ENCODE assay signal across 11 cellular contexts in the genomic region with DNA sequence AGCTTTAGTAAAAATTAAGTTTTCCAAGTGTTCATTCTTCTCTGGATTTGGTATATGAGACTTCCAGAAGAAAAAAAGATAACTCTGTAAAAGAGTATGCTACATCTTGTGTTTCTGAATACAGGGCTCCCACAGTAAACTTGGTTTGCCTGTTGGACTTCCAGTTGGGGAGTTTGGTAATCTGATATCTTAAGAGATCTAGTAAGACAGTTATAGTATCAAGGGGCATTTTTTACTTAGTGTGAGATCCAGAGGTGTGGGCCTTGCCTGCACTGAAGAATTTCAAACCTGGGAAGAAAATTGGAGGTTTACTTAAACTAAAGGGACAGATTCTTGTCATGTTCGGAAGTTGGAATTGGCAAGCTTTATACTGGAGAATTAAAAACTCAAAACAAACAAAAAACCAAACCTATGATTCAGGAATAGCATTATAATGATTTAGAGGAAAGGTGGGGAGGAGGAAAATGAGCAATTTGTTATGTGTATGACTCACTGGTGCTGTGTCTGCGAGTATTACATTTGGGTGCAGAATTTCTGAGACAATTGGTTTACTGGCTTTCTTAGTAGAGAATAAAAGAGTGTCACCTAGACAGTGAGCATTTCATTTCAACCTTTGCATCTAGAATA. TPM values are rescaled to one million over a fixed set of nuclear protein-coding genes. Genes with fewer than 3 reads are reported as not detected.
DNase-seq lines count a peak whose midpoint lies in the region; ATAC-seq and TF ChIP-seq lines count a peak whose summit lies in the region.
"Had no signal": no experiment of that assay in that cellular context is flagged by ENCODE, and none has a peak within 500 bp of the region (broad histone marks: within the 10 kb centered on the region; RNA-seq: fewer than 3 reads in every experiment).

No MANE protein-coding gene starts in this region.

- H3K36me3 ChIP-seq in stomach smooth muscle (ENCODE audit: control insufficient read depth in 2 of 2, insufficient read depth in 2 of 2, low read length in 2 of 2), result no peaks in the 10 kb centered on the region

- DNase-seq in activated CD8-positive, alpha-beta T cell treated with anti-CD3 and anti-CD28 coated beads for 36 hours, result no peak
- no peak for DNase-seq in activated CD8-positive, alpha-beta T cell treated with anti-CD3 and anti-CD28 coated beads, Interleukin-2, amount 10 ng/mL, durations not matched to agents 7 days and 5 days
- no peak for DNase-seq in activated T-helper 1 cell treated with anti-CD3 and anti-CD28 coated beads, Interleukin-12 subunit alpha, Interleukin-12 subunit beta, Interleukin-2, Interleukin-4 antibody, amounts not matched to agents 30 ng/mL and 10 ng/mL and 1 ng/mL, durations not matched to agents 14 hours and 24 hours and 36 hours (ENCODE audit: low spot score)
- DNase-seq in foreskin keratinocyte (peak; percentile 58 to 79), NCI-H146 treated with DMSO at 0.1 percent for 48 hours (lab: John Stamatoyannopoulos, UW; ENCODE audit: unreplicated experiment) (no peak), caudate nucleus (lab: John Stamatoyannopoulos, UW) (no peak)
- DNase-seq in activated CD8-positive, alpha-beta memory T cell treated with anti-CD3 and anti-CD28 coated beads for 24 hours, result no peak
- DNase-seq: activated CD4-positive, CD25-positive, alpha-beta regulatory T cell; NCI-H446 had no signal

- H3K9me3 ChIP-seq in stomach smooth muscle (ENCODE audit: control insufficient read depth in 2 of 2, low read length in 2 of 2), result no peaks in the 10 kb centered on the region

- H3K9ac ChIP-seq in stomach smooth muscle (ENCODE audit: low read length in 2 of 2), result no peak overlapping the region

- H3K36me3 Mint-ChIP-seq in activated CD8-positive, alpha-beta T cell treated with anti-CD3 and anti-CD28 coated beads for 36 hours (ENCODE audit: low read depth), result peaks cover 5% of the 10 kb centered on the region
- peaks cover 7% of the 10 kb centered on the region for H3K36me3 Mint-ChIP-seq in activated CD8-positive, alpha-beta T cell treated with anti-CD3 and anti-CD28 coated beads, Interleukin-2, amount 10 ng/mL, durations not matched to agents 7 days and 5 days (ENCODE audit: low read depth)
- peaks cover 9% of the 10 kb centered on the region for H3K36me3 Mint-ChIP-seq in activated T-helper 1 cell treated with anti-CD3 and anti-CD28 coated beads, Interleukin-12 subunit alpha, Interleukin-12 subunit beta, Interleukin-2, Interleukin-4 antibody, amounts not matched to agents 30 ng/mL and 10 ng/mL and 1 ng/mL, durations not matched to agents 14 hours and 24 hours and 36 hours (ENCODE audit: low read depth)

- peaks cover 46% of the 10 kb centered on the region for H3K4me1 ChIP-seq in foreskin keratinocyte
- H3K4me1 ChIP-seq in stomach smooth muscle (ENCODE audit: control insufficient read depth, insufficient read depth, low read length), result peaks cover 16% of the 10 kb centered on the region

- no peak for TF ChIP-seq CTCF in activated CD8-positive, alpha-beta T cell treated with anti-CD3 and anti-CD28 coated beads for 36 hours (IDR thresholded peaks at IDR 0.05)
- TF ChIP-seq CTCF in foreskin keratinocyte (conservative IDR thresholded peaks at IDR 0.05), result no peak

- CTCF ChIA-PET in activated CD8-positive, alpha-beta T cell treated with anti-CD3 and anti-CD28 coated beads for 36 hours (lab: Charles Lee), result interaction anchor here (2.0 kb wide), 1 partner anchor 79 kb away, joined by 13 read pairs; no protein-coding TSS in a partner anchor
- CTCF ChIA-PET in activated CD8-positive, alpha-beta T cell treated with anti-CD3 and anti-CD28 coated beads, Interleukin-2, amount 10 ng/mL, durations not matched to agents 7 days and 5 days (lab: Charles Lee), result interaction anchor here (0.7 kb wide), 1 partner anchor 79 kb away, joined by 3 read pairs; no protein-coding TSS in a partner anchor

- H3K27me3 Mint-ChIP-seq in activated CD8-positive, alpha-beta T cell treated with anti-CD3 and anti-CD28 coated beads for 36 hours, result no peaks in the 10 kb centered on the region
- no peaks in the 10 kb centered on the region for H3K27me3 Mint-ChIP-seq in activated CD8-positive, alpha-beta T cell treated with anti-CD3 and anti-CD28 coated beads, Interleukin-2, amount 10 ng/mL, durations not matched to agents 7 days and 5 days (ENCODE audit: low read depth)
- H3K27me3 Mint-ChIP-seq in activated T-helper 1 cell treated with anti-CD3 and anti-CD28 coated beads, Interleukin-12 subunit alpha, Interleukin-12 subunit beta, Interleukin-2, Interleukin-4 antibody, amounts not matched to agents 30 ng/mL and 10 ng/mL and 1 ng/mL, durations not matched to agents 14 hours and 24 hours and 36 hours (ENCODE audit: insufficient read depth), result no peaks in the 10 kb centered on the region
- H3K27me3 Mint-ChIP-seq: dendritic cell treated with granulocyte-macrophage colony-stimulating factor and Interleukin-4, amounts not matched to agents 40 ng/mL and 50 ng/mL, for 4 days had no signal

- H3K4me3 Mint-ChIP-seq in activated CD8-positive, alpha-beta T cell treated with anti-CD3 and anti-CD28 coated beads for 36 hours, result no peak overlapping the region
- H3K4me3 Mint-ChIP-seq in activated CD8-positive, alpha-beta T cell treated with anti-CD3 and anti-CD28 coated beads, Interleukin-2, amount 10 ng/mL, durations not matched to agents 7 days and 5 days, result no peak overlapping the region
- no peak overlapping the region for H3K4me3 Mint-ChIP-seq in activated T-helper 1 cell treated with anti-CD3 and anti-CD28 coated beads, Interleukin-12 subunit alpha, Interleukin-12 subunit beta, Interleukin-2, Interleukin-4 antibody, amounts not matched to agents 30 ng/mL and 10 ng/mL and 1 ng/mL, durations not matched to agents 14 hours and 24 hours and 36 hours
- H3K4me3 Mint-ChIP-seq: dendritic cell treated with granulocyte-macrophage colony-stimulating factor and Interleukin-4, amounts not matched to agents 40 ng/mL and 50 ng/mL, for 4 days had no signal

- peak; percentile 38 for ATAC-seq in activated CD8-positive, alpha-beta T cell treated with anti-CD3 and anti-CD28 coated beads for 36 hours
- no peak for ATAC-seq in activated CD8-positive, alpha-beta T cell treated with anti-CD3 and anti-CD28 coated beads, Interleukin-2, amount 10 ng/mL, durations not matched to agents 7 days and 5 days
- peak; percentile 76 for ATAC-seq in foreskin keratinocyte

- POLR2A ChIA-PET in activated CD8-positive, alpha-beta T cell treated with anti-CD3 and anti-CD28 coated beads for 36 hours (lab: Charles Lee), result interaction anchor here (0.6 to 2.7 kb wide), 4 partner anchors 8 to 505 kb away, joined by 3 to 6 read pairs (median 3); no protein-coding TSS in a partner anchor
- POLR2A ChIA-PET in activated CD8-positive, alpha-beta T cell treated with anti-CD3 and anti-CD28 coated beads, Interleukin-2, amount 10 ng/mL, durations not matched to agents 7 days and 5 days (lab: Charles Lee), result no interaction called here

- peaks cover 70% of the 10 kb centered on the region for H3K4me1 Mint-ChIP-seq in activated CD8-positive, alpha-beta T cell treated with anti-CD3 and anti-CD28 coated beads for 36 hours (ENCODE audit: low read depth)
- H3K4me1 Mint-ChIP-seq in activated CD8-positive, alpha-beta T cell treated with anti-CD3 and anti-CD28 coated beads, Interleukin-2, amount 10 ng/mL, durations not matched to agents 7 days and 5 days (ENCODE audit: low read depth), result peaks cover 40% of the 10 kb centered on the region
- peaks cover 62% of the 10 kb centered on the region for H3K4me1 Mint-ChIP-seq in activated T-helper 1 cell treated with anti-CD3 and anti-CD28 coated beads, Interleukin-12 subunit alpha, Interleukin-12 subunit beta, Interleukin-2, Interleukin-4 antibody, amounts not matched to agents 30 ng/mL and 10 ng/mL and 1 ng/mL, durations not matched to agents 14 hours and 24 hours and 36 hours (ENCODE audit: low read depth)

- H3K27ac ChIP-seq in foreskin keratinocyte, result peak overlapping the region; percentile 73
- H3K27ac ChIP-seq in stomach smooth muscle (ENCODE audit: low read length), result peak overlapping the region; percentile 2
- H3K27ac ChIP-seq in caudate nucleus (ENCODE audit: low read depth, low read length), result no peak overlapping the region

- no peak overlapping the region for H3K4me3 ChIP-seq in stomach smooth muscle (ENCODE audit: low read length in 2 of 2)

- peak overlapping the region; percentile 2 for H3K27ac Mint-ChIP-seq in activated CD8-positive, alpha-beta T cell treated with anti-CD3 and anti-CD28 coated beads for 36 hours
- no peak overlapping the region for H3K27ac Mint-ChIP-seq in activated CD8-positive, alpha-beta T cell treated with anti-CD3 and anti-CD28 coated beads, Interleukin-2, amount 10 ng/mL, durations not matched to agents 7 days and 5 days
- H3K27ac Mint-ChIP-seq in activated T-helper 1 cell treated with anti-CD3 and anti-CD28 coated beads, Interleukin-12 subunit alpha, Interleukin-12 subunit beta, Interleukin-2, Interleukin-4 antibody, amounts not matched to agents 30 ng/mL and 10 ng/mL and 1 ng/mL, durations not matched to agents 14 hours and 24 hours and 36 hours, result peak overlapping the region; percentile 2
- H3K27ac Mint-ChIP-seq: dendritic cell treated with granulocyte-macrophage colony-stimulating factor and Interleukin-4, amounts not matched to agents 40 ng/mL and 50 ng/mL, for 4 days had no signal

- no peaks in the 10 kb centered on the region for H3K9me3 Mint-ChIP-seq in activated CD8-positive, alpha-beta T cell treated with anti-CD3 and anti-CD28 coated beads for 36 hours
- no peaks in the 10 kb centered on the region for H3K9me3 Mint-ChIP-seq in activated CD8-positive, alpha-beta T cell treated with anti-CD3 and anti-CD28 coated beads, Interleukin-2, amount 10 ng/mL, durations not matched to agents 7 days and 5 days (ENCODE audit: insufficient read depth)
- no peaks in the 10 kb centered on the region for H3K9me3 Mint-ChIP-seq in activated T-helper 1 cell treated with anti-CD3 and anti-CD28 coated beads, Interleukin-12 subunit alpha, Interleukin-12 subunit beta, Interleukin-2, Interleukin-4 antibody, amounts not matched to agents 30 ng/mL and 10 ng/mL and 1 ng/mL, durations not matched to agents 14 hours and 24 hours and 36 hours
- H3K9me3 Mint-ChIP-seq: dendritic cell treated with granulocyte-macrophage colony-stimulating factor and Interleukin-4, amounts not matched to agents 40 ng/mL and 50 ng/mL, for 4 days had no signal

- H3K27me3 ChIP-seq in foreskin keratinocyte, result no peaks in the 10 kb centered on the region
- H3K27me3 ChIP-seq in stomach smooth muscle (ENCODE audit: control insufficient read depth in 1 of 2, insufficient read depth in 2 of 2, low read length in 2 of 2), result no peaks in the 10 kb centered on the region

- intact Hi-C loops in activated CD8-positive, alpha-beta T cell treated with anti-CD3 and anti-CD28 coated beads for 36 hours (cut with micrococcal nuclease), result loop anchor here (5.0 kb wide), 1 partner anchor 62 kb away; no protein-coding TSS in a partner anchor
- intact Hi-C loops in activated T-helper 1 cell treated with anti-CD3 and anti-CD28 coated beads, Interleukin-12 subunit alpha, Interleukin-12 subunit beta, Interleukin-2, Interleukin-4 antibody, amounts not matched to agents 30 ng/mL and 10 ng/mL and 1 ng/mL, durations not matched to agents 14 hours and 24 hours and 36 hours (cut with micrococcal nuclease), result no loop called here

RNA-seq across cellular contexts. Expression of a gene that starts 58.9 kb away (rescaled TPM):
- 1 to 10 TPM; 6.8 to 6.9 TPM for total RNA-seq in activated CD8-positive, alpha-beta T cell treated with anti-CD3 and anti-CD28 coated beads for 36 hours
- 10 to 100 TPM; 10.5 to 12.3 TPM for total RNA-seq in activated CD8-positive, alpha-beta T cell treated with anti-CD3 and anti-CD28 coated beads, Interleukin-2, amount 10 ng/mL, durations not matched to agents 7 days and 5 days
- total RNA-seq in activated T-helper 1 cell treated with anti-CD3 and anti-CD28 coated beads, Interleukin-12 subunit alpha, Interleukin-12 subunit beta, Interleukin-2, Interleukin-4 antibody, amounts not matched to agents 30 ng/mL and 10 ng/mL and 1 ng/mL, durations not matched to agents 14 hours and 24 hours and 36 hours, result 7.3 and 8.1 TPM in 2 replicates
- 6.8 and 7.4 TPM in 2 replicates for total RNA-seq in foreskin keratinocyte
- 4.5 and 5.6 TPM in 2 replicates for polyA plus RNA-seq in foreskin keratinocyte

Comparison
In these comparisons a context has a peak if more than half of its experiments do, and no peak if none do; other contexts are left out.
1. DNase-seq: peak in foreskin keratinocyte (2 of 2); none in activated CD8-positive, alpha-beta T cell treated with anti-CD3 and anti-CD28 coated beads for 36 hours (single experiment), activated CD8-positive, alpha-beta T cell treated with anti-CD3 and anti-CD28 coated beads, Interleukin-2, amount 10 ng/mL, durations not matched to agents 7 days and 5 days (single experiment), activated T-helper 1 cell treated with anti-CD3 and anti-CD28 coated beads, Interleukin-12 subunit alpha, Interleukin-12 subunit beta, Interleukin-2, Interleukin-4 antibody, amounts not matched to agents 30 ng/mL and 10 ng/mL and 1 ng/mL, durations not matched to agents 14 hours and 24 hours and 36 hours (single experiment), NCI-H146 treated with DMSO at 0.1 percent for 48 hours (single experiment), activated CD8-positive, alpha-beta memory T cell treated with anti-CD3 and anti-CD28 coated beads for 24 hours (single experiment) and caudate nucleus (0 of 61).